6 cellular contexts compared by ENCODE assay signal in the genomic region with DNA sequence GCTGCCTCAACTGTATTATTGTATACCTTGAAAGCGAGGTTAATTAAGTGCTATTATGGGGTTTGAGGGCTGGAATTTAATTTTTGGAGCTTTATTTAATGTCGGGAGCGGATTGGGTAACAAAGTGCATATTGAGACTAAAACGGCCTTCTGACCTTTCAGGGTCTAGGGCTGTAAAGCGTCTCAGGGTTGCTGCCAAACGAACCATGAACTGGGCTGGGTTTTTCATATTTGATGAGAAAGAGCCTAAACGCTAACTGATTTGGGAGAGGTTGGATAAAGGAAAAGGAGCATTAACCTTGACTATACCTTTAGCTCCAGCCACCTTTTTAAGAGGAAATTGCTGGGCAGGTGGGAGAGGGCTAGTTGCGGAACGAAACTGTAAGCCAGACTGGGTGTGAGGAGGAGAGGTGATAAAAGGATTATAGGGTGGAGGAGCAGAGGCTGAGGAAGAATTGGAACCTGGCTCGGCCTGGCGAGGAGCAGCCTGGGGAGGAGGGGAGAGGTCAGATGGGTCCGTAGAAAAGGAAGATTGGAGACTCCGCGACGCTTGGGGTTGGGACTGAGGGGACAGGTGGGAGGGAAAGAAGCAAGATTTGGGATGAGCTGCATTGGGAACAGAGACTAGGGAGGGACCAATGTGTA.
DNase-seq lines count a peak whose midpoint lies in the region; ATAC-seq, FAIRE-seq and TF ChIP-seq lines count a peak whose summit lies in the region.
"Not testable (repeated sequence)": the region's sequence is repeated elsewhere in the genome, so short reads cannot be mapped to it uniquely, and the experiment has no call there.

No MANE protein-coding gene starts in this region.

- H3K9ac ChIP-seq in IMR-90 (ENCODE audit: low read depth, low read length); endodermal cell (ENCODE audit: extremely low read depth, low read length, poor library complexity, severe bottlenecking); liver (ENCODE audit: low read depth in 1 of 2, low read length in 2 of 2); mesenchymal stem cell (ENCODE audit: low read length): not testable (repeated sequence)

- not testable (repeated sequence) for H3K4me1 Mint-ChIP-seq in activated CD4-positive, alpha-beta T cell treated with anti-CD3 and anti-CD28 coated beads, Interleukin-2, amount 10 ng/mL, durations not matched to agents 24 days and 14 days; endodermal cell

- H3K56ac ChIP-seq in IMR-90 (ENCODE audit: extremely low read depth, insufficient read depth, low read length): not testable (repeated sequence)

- H4K20me1 ChIP-seq in IMR-90 (ENCODE audit: insufficient read depth, low read length): not testable (repeated sequence)

- in situ Hi-C loops in IMR-90 (cut with MboI; ENCODE audit: low sequenced_read_pairs): not testable (repeated sequence)

- not testable (repeated sequence) for H3K4ac ChIP-seq in IMR-90 (ENCODE audit: low read depth, low read length); mesenchymal stem cell (ENCODE audit: low read depth in 1 of 2, low read length in 2 of 2)

- H2AK5ac ChIP-seq in IMR-90 (ENCODE audit: low read depth, low read length): peak overlapping the region; percentile 50
- H2AK5ac ChIP-seq in mesenchymal stem cell (ENCODE audit: low read length, severe bottlenecking): not testable (repeated sequence)

- not testable (repeated sequence) for TF ChIP-seq RAD21 in IMR-90 (IDR thresholded peaks at IDR 0.05; ENCODE audit: low read length)
- peak in 1 of 2 donors; percentile 15 for TF ChIP-seq RAD21 in liver (IDR thresholded peaks at IDR 0.05)

- not testable (repeated sequence) for TF ChIP-seq POLR2A in IMR-90 (IDR thresholded peaks at IDR 0.05; ENCODE audit: low read depth, low read length)

- not testable (repeated sequence) for H3K4me3 ChIP-seq in IMR-90 (ENCODE audit: insufficient read depth, low read depth, low read length); liver (ENCODE audit: low read depth in 1 of 3, low read length in 3 of 3); mesenchymal stem cell (ENCODE audit: insufficient read depth in 1 of 2, low read depth in 1 of 2, low read length in 2 of 2); small intestine (ENCODE audit: low read depth in 1 of 2, low read length in 2 of 2)
- H3K4me3 ChIP-seq in endodermal cell (ENCODE audit: low read length): peak overlapping the region; percentile 76

- not testable (repeated sequence) for H3K36me3 Mint-ChIP-seq in activated CD4-positive, alpha-beta T cell treated with anti-CD3 and anti-CD28 coated beads, Interleukin-2, amount 10 ng/mL, durations not matched to agents 24 days and 14 days (ENCODE audit: low read depth); endodermal cell (ENCODE audit: low read depth)

- H3K27ac Mint-ChIP-seq in activated CD4-positive, alpha-beta T cell treated with anti-CD3 and anti-CD28 coated beads, Interleukin-2, amount 10 ng/mL, durations not matched to agents 24 days and 14 days; endodermal cell: not testable (repeated sequence)

- intact Hi-C loops in IMR-90 (cut with micrococcal nuclease): loop anchor here (10.0 kb wide), 3 partner anchors 84 to 164 kb away; no protein-coding TSS in a partner anchor
- intact Hi-C loops in activated CD4-positive, alpha-beta T cell treated with anti-CD3 and anti-CD28 coated beads, Interleukin-2, amount 10 ng/mL, durations not matched to agents 24 days and 14 days (cut with micrococcal nuclease): not testable (repeated sequence)

- H2BK20ac ChIP-seq in IMR-90 (ENCODE audit: low read depth, low read length): not testable (repeated sequence)

- dilution Hi-C loops in IMR-90 (cut with HindIII; ENCODE audit: low sequenced_read_pairs, unreplicated experiment): not testable (repeated sequence)

- H3K36me3 ChIP-seq in IMR-90 (ENCODE audit: control insufficient read depth, insufficient read depth, low read length); endodermal cell (ENCODE audit: control insufficient read depth, insufficient read depth, low read length); liver (ENCODE audit: control insufficient read depth in 4 of 4, insufficient read depth in 3 of 4, low read depth in 1 of 4, low read length in 3 of 4); mesenchymal stem cell (ENCODE audit: control insufficient read depth in 1 of 2, insufficient read depth in 2 of 2, low read depth in 1 of 2, low read length in 2 of 2); small intestine (ENCODE audit: control insufficient read depth in 2 of 2, insufficient read depth in 2 of 2, low read length in 2 of 2): not testable (repeated sequence)

- not testable (repeated sequence) for H3K27me3 ChIP-seq in IMR-90 (ENCODE audit: control insufficient read depth, insufficient read depth, low read length); endodermal cell (ENCODE audit: control insufficient read depth, insufficient read depth, low read length, poor library complexity, severe bottlenecking); liver (ENCODE audit: control insufficient read depth in 4 of 4, insufficient read depth in 4 of 4, low read length in 3 of 4); mesenchymal stem cell (ENCODE audit: control insufficient read depth in 1 of 2, insufficient read depth in 1 of 2, low read length in 2 of 2); small intestine (ENCODE audit: control insufficient read depth in 2 of 2, insufficient read depth in 2 of 2, low read length in 2 of 2)

- H2BK5ac ChIP-seq in IMR-90 (ENCODE audit: low read depth, low read length, poor library complexity, severe bottlenecking); mesenchymal stem cell (ENCODE audit: low read depth, low read length, poor library complexity, severe bottlenecking): not testable (repeated sequence)

- H3K27ac ChIP-seq in IMR-90 (ENCODE audit: insufficient read depth, low read length); endodermal cell (ENCODE audit: low read depth, low read length); liver (ENCODE audit: low read depth in 1 of 2, low read length in 2 of 2); mesenchymal stem cell (ENCODE audit: low read length, poor library complexity, severe bottlenecking); small intestine (ENCODE audit: low read depth in 1 of 2, low read length in 1 of 2): not testable (repeated sequence)

- not testable (repeated sequence) for DNase-seq in IMR-90, mesenchymal stem cell
- DNase-seq in activated CD4-positive, alpha-beta T cell treated with anti-CD3 and anti-CD28 coated beads, Interleukin-2, amount 10 ng/mL, durations not matched to agents 24 days and 14 days: peak; percentile 16
- peak; percentile 71 for DNase-seq in endodermal cell
- peak; percentile 38 for DNase-seq in small intestine

- CTCF ChIA-PET in IMR-90 (lab: Yijun Ruan, JAX): not testable (repeated sequence)

- not testable (repeated sequence) for H2BK12ac ChIP-seq in mesenchymal stem cell (ENCODE audit: low read length in 2 of 2)

- not testable (repeated sequence) for H4K91ac ChIP-seq in IMR-90 (ENCODE audit: insufficient read depth, low read depth, low read length); mesenchymal stem cell (ENCODE audit: low read length)

- not testable (repeated sequence) for ATAC-seq in IMR-90 (ENCODE audit: low read depth)

- H2AK9ac ChIP-seq in IMR-90 (replicated peaks; ENCODE audit: low read depth, low read length, poor library complexity): not testable (repeated sequence)

- 98% methylated on average over 11 of the region's 15 CpGs; no CpG with 5 or more reads in 1 of the 2 experiments for WGBS in IMR-90 (ENCODE audit: extremely low coverage in 2 of 2, insufficient read length in 1 of 2), 2 experiments
- WGBS in endodermal cell (ENCODE audit: insufficient coverage in 1 of 2, insufficient read length in 1 of 2), 2 experiments: 75 to 84% methylated on average over 12 to 15 of the region's 15 CpGs
- 66% methylated on average over 15 of the region's 15 CpGs for WGBS in liver
- 76% methylated on average over 14 of the region's 15 CpGs for WGBS in mesenchymal stem cell
- 30 to 68% (median 43%) methylated on average over 15 of the region's 15 CpGs for WGBS in small intestine, 3 donors

- H2BK15ac ChIP-seq in IMR-90 (ENCODE audit: low read depth, low read length): peak overlapping the region; percentile 36; the same call in 1 of the 3 replicates
- peak overlapping the region; percentile 69 for H2BK15ac ChIP-seq in mesenchymal stem cell (ENCODE audit: low read depth, poor library complexity, severe bottlenecking)

- peak overlapping the region; percentile 23; the same call in 1 of the 2 replicates for H2BK120ac ChIP-seq in IMR-90 (ENCODE audit: low read depth, low read length)
- H2BK120ac ChIP-seq in mesenchymal stem cell (ENCODE audit: low read depth, low read length): not testable (repeated sequence)

- not testable (repeated sequence) for H3K4me3 Mint-ChIP-seq in activated CD4-positive, alpha-beta T cell treated with anti-CD3 and anti-CD28 coated beads, Interleukin-2, amount 10 ng/mL, durations not matched to agents 24 days and 14 days; endodermal cell

- not testable (repeated sequence) for H3K23ac ChIP-seq in IMR-90 (ENCODE audit: low read depth, low read length); mesenchymal stem cell (ENCODE audit: low read length in 2 of 2)

- not testable (repeated sequence) for H3K4me2 ChIP-seq in IMR-90 (ENCODE audit: low read depth, low read length); mesenchymal stem cell (ENCODE audit: low read length, poor library complexity, severe bottlenecking)

- POLR2A ChIA-PET in IMR-90 (lab: Charles Lee; ENCODE audit: unreplicated experiment): not testable (repeated sequence)

- not testable (repeated sequence) for TF ChIP-seq CTCF in IMR-90 (conservative IDR thresholded peaks at IDR 0.05; ENCODE audit: low read depth, low read length); endodermal cell (conservative IDR thresholded peaks at IDR 0.05); liver (IDR thresholded peaks at IDR 0.05; ENCODE audit: low read depth, low read length, missing input control)

- H3K9me3 ChIP-seq in IMR-90 (ENCODE audit: control insufficient read depth, insufficient read depth, low read length); endodermal cell (ENCODE audit: control insufficient read depth, low read length); liver (ENCODE audit: control insufficient read depth in 4 of 4, low read length in 3 of 4); mesenchymal stem cell (ENCODE audit: control insufficient read depth, low read length); small intestine (ENCODE audit: control insufficient read depth, low read depth): not testable (repeated sequence)

- FAIRE-seq in small intestine (lab: Jason Lieb, UNC): not testable (repeated sequence)

- H4K5ac ChIP-seq in IMR-90 (ENCODE audit: low read depth, low read length): not testable (repeated sequence)

- H3K18ac ChIP-seq in IMR-90 (ENCODE audit: low read depth, low read length); mesenchymal stem cell (ENCODE audit: low read depth in 1 of 2, low read length in 2 of 2): not testable (repeated sequence)

- H3K79me1 ChIP-seq in IMR-90 (ENCODE audit: low read depth in 1 of 2, low read length in 2 of 2); mesenchymal stem cell (replicated peaks; ENCODE audit: low read length, poor library complexity, severe bottlenecking): not testable (repeated sequence)

- H3K27me3 Mint-ChIP-seq in activated CD4-positive, alpha-beta T cell treated with anti-CD3 and anti-CD28 coated beads, Interleukin-2, amount 10 ng/mL, durations not matched to agents 24 days and 14 days; endodermal cell (ENCODE audit: insufficient read depth): not testable (repeated sequence)

- H3K14ac ChIP-seq in IMR-90 (replicated peaks; ENCODE audit: low read depth, low read length); mesenchymal stem cell (ENCODE audit: low read length in 2 of 2): not testable (repeated sequence)

- H3K9me1 ChIP-seq in IMR-90 (ENCODE audit: insufficient read depth, low read length): not testable (repeated sequence)

- not testable (repeated sequence) for H2AFZ ChIP-seq in IMR-90 (replicated peaks; ENCODE audit: low read length, poor library complexity); mesenchymal stem cell (ENCODE audit: low read depth, low read length)

- not testable (repeated sequence) for H3K9me3 Mint-ChIP-seq in activated CD4-positive, alpha-beta T cell treated with anti-CD3 and anti-CD28 coated beads, Interleukin-2, amount 10 ng/mL, durations not matched to agents 24 days and 14 days; endodermal cell

- H3K4me1 ChIP-seq in IMR-90 (ENCODE audit: control insufficient read depth, insufficient read depth, low read length); endodermal cell (ENCODE audit: control insufficient read depth, insufficient read depth, low read length); liver (ENCODE audit: control insufficient read depth in 4 of 4, insufficient read depth in 4 of 4, low read length in 3 of 4); mesenchymal stem cell (ENCODE audit: control insufficient read depth, insufficient read depth, low read depth, low read length); small intestine (ENCODE audit: control insufficient read depth in 2 of 2, insufficient read depth in 1 of 2, low read depth in 1 of 2, low read length in 1 of 2): not testable (repeated sequence)

- BruUV-seq in IMR-90 (replicated peaks; lab: Mats Ljungman, UMichigan): not testable (repeated sequence)

- not testable (repeated sequence) for H4K8ac ChIP-seq in IMR-90 (ENCODE audit: low read depth in 2 of 2, low read length in 2 of 2); mesenchymal stem cell (ENCODE audit: low read length)
